In genomic region chr1:84433253-84434080, GRCh38 we compare ENCODE assay signal across 8 cellular contexts. TPM values are rescaled to one million over a fixed set of nuclear protein-coding genes. Genes with fewer than 3 reads are reported as not detected.
DNase-seq lines count a peak whose midpoint lies in the region; ATAC-seq lines count a peak whose summit lies in the region.

No MANE protein-coding gene starts in this region.

- peaks cover 0 to 4% (median 3%) of the 10 kb centered on the region in 4 donors for H3K4me1 Mint-ChIP-seq in CD4-positive, CD25-positive, alpha-beta regulatory T cell
- H3K4me1 Mint-ChIP-seq in activated naive CD4-positive, alpha-beta T cell treated with anti-CD3 and anti-CD28 coated beads for 36 hours (ENCODE audit: low read depth): peaks cover 15% of the 10 kb centered on the region

- in situ Hi-C loops in KBM-7 (cut with MboI; ENCODE audit: low pct_unique_long_range_greater_than_20kb, low sequenced_read_pairs): loop anchor here (25.0 kb wide), 3 partner anchors 179 to 496 kb away; partner anchors contain the start of gene PRKACB

- intact Hi-C loops in activated naive CD4-positive, alpha-beta T cell treated with anti-CD3 and anti-CD28 coated beads for 36 hours (cut with micrococcal nuclease): loop anchor here (1.0 to 2.0 kb wide), 10 partner anchors 45 to 529 kb away; partner anchors contain the start of genes CTBS, GNG5, RPF1 and SPATA1

- H3K27ac ChIP-seq in CD4-positive, CD25-positive, alpha-beta regulatory T cell (ENCODE audit: insufficient read depth, low read length, poor library complexity, severe bottlenecking): peak overlapping the region; percentile 18

- peak overlapping the region in 2 of 3 donors; percentile 58 to 62 for H3K27ac Mint-ChIP-seq in CD4-positive, CD25-positive, alpha-beta regulatory T cell
- H3K27ac Mint-ChIP-seq in activated naive CD4-positive, alpha-beta T cell treated with anti-CD3 and anti-CD28 coated beads for 36 hours: peak overlapping the region; percentile 25

- CTCF ChIA-PET in activated naive CD4-positive, alpha-beta T cell treated with anti-CD3 and anti-CD28 coated beads for 36 hours (lab: Charles Lee): interaction anchor here (0.5 to 9.5 kb wide), 23 partner anchors 9 to 616 kb away, joined by 3 to 168 read pairs (median 3); partner anchors contain the start of gene PRKACB

- H3K27me3 Mint-ChIP-seq in CD4-positive, CD25-positive, alpha-beta regulatory T cell: peaks cover 5% of the 10 kb centered on the region
- no peaks in the 10 kb centered on the region for H3K27me3 Mint-ChIP-seq in activated naive CD4-positive, alpha-beta T cell treated with anti-CD3 and anti-CD28 coated beads for 36 hours (ENCODE audit: low read depth)

- no peaks in the 10 kb centered on the region for H3K27me3 ChIP-seq in CD4-positive, CD25-positive, alpha-beta regulatory T cell (ENCODE audit: control insufficient read depth, insufficient read depth, low read length)

- DNase-seq in CD4-positive, CD25-positive, alpha-beta regulatory T cell: peak; percentile 26 to 84 (median 73)
- DNase-seq in KBM-7: peak; percentile 85
- peak; percentile 90 for DNase-seq in OCI-M1 (lab: John Stamatoyannopoulos, UW)
- DNase-seq in activated naive CD4-positive, alpha-beta T cell treated with anti-CD3 and anti-CD28 coated beads for 36 hours: peak; percentile 76
- DNase-seq in foreskin melanocyte: peak; percentile 78
- DNase-seq in nucleus accumbens (lab: John Stamatoyannopoulos, UW): peak in 42 of 56 donors; percentile 1 to 81 (median 26)
- no peak for DNase-seq in 8988T

- H3K4me1 ChIP-seq in CD4-positive, CD25-positive, alpha-beta regulatory T cell (ENCODE audit: control insufficient read depth, insufficient read depth, low read length, poor library complexity, severe bottlenecking): peaks cover 17% of the 10 kb centered on the region

- no peaks in the 10 kb centered on the region for H3K36me3 Mint-ChIP-seq in CD4-positive, CD25-positive, alpha-beta regulatory T cell
- peaks cover 2% of the 10 kb centered on the region for H3K36me3 Mint-ChIP-seq in activated naive CD4-positive, alpha-beta T cell treated with anti-CD3 and anti-CD28 coated beads for 36 hours (ENCODE audit: low read depth)

- H3K4me3 ChIP-seq in CD4-positive, CD25-positive, alpha-beta regulatory T cell (ENCODE audit: low read depth, low read length): peak overlapping the region; percentile 74

- peak overlapping the region; percentile 45 to 77 (median 67) for H3K4me3 Mint-ChIP-seq in CD4-positive, CD25-positive, alpha-beta regulatory T cell
- peak overlapping the region; percentile 63 for H3K4me3 Mint-ChIP-seq in activated naive CD4-positive, alpha-beta T cell treated with anti-CD3 and anti-CD28 coated beads for 36 hours

- H3K9me3 ChIP-seq in CD4-positive, CD25-positive, alpha-beta regulatory T cell (ENCODE audit: control insufficient read depth in 2 of 2, low read length in 2 of 2): no peaks in the 10 kb centered on the region

- H3K36me3 ChIP-seq in CD4-positive, CD25-positive, alpha-beta regulatory T cell (ENCODE audit: control insufficient read depth, insufficient read depth, low read length): no peaks in the 10 kb centered on the region

- peaks cover 0 to 8% (median 0%) of the 10 kb centered on the region in 7 donors for H3K9me3 Mint-ChIP-seq in CD4-positive, CD25-positive, alpha-beta regulatory T cell
- peaks cover 7% of the 10 kb centered on the region for H3K9me3 Mint-ChIP-seq in activated naive CD4-positive, alpha-beta T cell treated with anti-CD3 and anti-CD28 coated beads for 36 hours

- ATAC-seq in CD4-positive, CD25-positive, alpha-beta regulatory T cell (ENCODE audit: low read depth in 2 of 2): peak; percentile 66 to 83
- peak; percentile 64 for ATAC-seq in GM19395 (IDR thresholded peaks at IDR 0.05; ENCODE audit: unreplicated experiment)

RNA-seq across cellular contexts. Expression of gene DNASE2B, which starts 35.2 kb away (rescaled TPM):
- not detected for total RNA-seq in CD4-positive, CD25-positive, alpha-beta regulatory T cell
- not detected for polyA plus RNA-seq in CD4-positive, CD25-positive, alpha-beta regulatory T cell
- not detected for total RNA-seq in activated naive CD4-positive, alpha-beta T cell treated with anti-CD3 and anti-CD28 coated beads for 36 hours

RNA-seq across cellular contexts. Expression of gene RPF1, which starts 45.6 kb away (rescaled TPM):
- 46.8 TPM for total RNA-seq in CD4-positive, CD25-positive, alpha-beta regulatory T cell
- 10 to 100 TPM; 59.2 to 90.0 (median 69.3) TPM for polyA plus RNA-seq in CD4-positive, CD25-positive, alpha-beta regulatory T cell
- total RNA-seq in activated naive CD4-positive, alpha-beta T cell treated with anti-CD3 and anti-CD28 coated beads for 36 hours: 10 to 100 TPM; 57.2 to 57.6 TPM
